ENCODE assay signal across 17 cellular contexts in genomic region chr10:6328708-6329423, GRCh38.
A peak's percentile ranks its signal among the peaks of the same experiment; 100 is the strongest.
DNase-seq lines count a peak whose midpoint lies in the region; ATAC-seq and TF ChIP-seq lines count a peak whose summit lies in the region.
"Had no signal": no experiment of that assay in that cellular context is flagged by ENCODE, and none has a peak within 500 bp of the region (broad histone marks: within the 10 kb centered on the region; RNA-seq: fewer than 3 reads in every experiment).

No MANE protein-coding gene starts in this region.

- H3K4me1 Mint-ChIP-seq in CD8-positive, alpha-beta T cell (ENCODE audit: low read depth), result no peaks in the 10 kb centered on the region
- no peaks in the 10 kb centered on the region for H3K4me1 Mint-ChIP-seq in glutamatergic neuron (ENCODE audit: low read depth, unreplicated experiment)
- peaks cover 4% of the 10 kb centered on the region for H3K4me1 Mint-ChIP-seq in activated naive CD8-positive, alpha-beta T cell treated with anti-CD3 and anti-CD28 coated beads for 36 hours
- H3K4me1 Mint-ChIP-seq: activated CD4-positive, alpha-beta memory T cell treated with anti-CD3 and anti-CD28 coated beads, Interleukin-2, amount 10 ng/mL, durations not matched to agents 7 days and 5 days; immature natural killer cell had no signal

- no peak overlapping the region for H3K9ac ChIP-seq in OCI-LY3 (ENCODE audit: low read length)
- peak overlapping the region in 2 of 3 donors; percentile 40 to 73 for H3K9ac ChIP-seq in skeletal muscle tissue (ENCODE audit: low read depth in 1 of 3, low read length in 3 of 3)

- in situ Hi-C loops in GM13977 (cut with MboI; ENCODE audit: low pct_unique_long_range_greater_than_20kb, low sequenced_read_pairs, unreplicated experiment), result no loop called here

- POLR2A ChIA-PET in CD8-positive, alpha-beta T cell (lab: Charles Lee), result interaction anchor here (0.6 to 1.5 kb wide), 2 partner anchors 16 to 20 kb away, joined by 3 to 6 read pairs; no protein-coding TSS in a partner anchor

- CTCF ChIA-PET in CD8-positive, alpha-beta T cell (lab: Charles Lee), result interaction anchor here (1.2 kb wide), 1 partner anchor 81 kb away, joined by 3 read pairs; no protein-coding TSS in a partner anchor

- H3K36me3 ChIP-seq in OCI-LY3 (replicated peaks; ENCODE audit: low read depth, low read length), result no peaks in the 10 kb centered on the region
- peaks cover 0 to 3% (median 0%) of the 10 kb centered on the region in 3 donors for H3K36me3 ChIP-seq in skeletal muscle tissue (ENCODE audit: control insufficient read depth in 3 of 3, insufficient read depth in 3 of 3, low read length in 3 of 3)
- no peaks in the 10 kb centered on the region for H3K36me3 ChIP-seq in CD8-positive, alpha-beta T cell (ENCODE audit: insufficient read depth, low read length)
- H3K36me3 ChIP-seq: vagina had no signal

- intact Hi-C loops in CD8-positive, alpha-beta T cell (cut with DNase I, micrococcal nuclease), result no loop called here

- H3K4me3 ChIP-seq in OCI-LY3 (ENCODE audit: low read length) (peak overlapping the region; percentile 47; the same call in 1 of the 2 replicates), skeletal muscle tissue (ENCODE audit: low read length in 3 of 3) (peak overlapping the region; percentile 50 to 60 (median 60))
- H3K4me3 ChIP-seq in CD8-positive, alpha-beta T cell (ENCODE audit: low read depth, low read length), result no peak overlapping the region
- H3K4me3 ChIP-seq: skin epidermis, vagina had no signal

- no peak for TF ChIP-seq CTCF in GM13977 (IDR thresholded peaks at IDR 0.05; ENCODE audit: extremely low read depth, insufficient read depth, missing control alignments)
- no peak for TF ChIP-seq CTCF in OCI-LY3 (IDR thresholded peaks at IDR 0.05; ENCODE audit: low read depth, low read length)
- no peak for TF ChIP-seq CTCF in CD8-positive, alpha-beta T cell (IDR thresholded peaks at IDR 0.05)
- no peak for TF ChIP-seq CTCF in glutamatergic neuron (IDR thresholded peaks at IDR 0.05; ENCODE audit: partially characterized antibody, unreplicated experiment)

- peak overlapping the region; percentile 52 for H3K27ac ChIP-seq in OCI-LY3 (ENCODE audit: low read length)
- H3K27ac ChIP-seq in layer of hippocampus (ENCODE audit: low read depth, low read length), result peak overlapping the region; percentile 58
- peak overlapping the region; percentile 76 for H3K27ac ChIP-seq in skeletal muscle tissue (ENCODE audit: low read depth, low read length)
- no peak overlapping the region for H3K27ac ChIP-seq in CD8-positive, alpha-beta T cell (ENCODE audit: low read depth, low read length)
- H3K27ac ChIP-seq: foreskin keratinocyte, vagina had no signal

- H3K27ac Mint-ChIP-seq in CD8-positive, alpha-beta T cell, result no peak overlapping the region
- H3K27ac Mint-ChIP-seq in glutamatergic neuron (ENCODE audit: unreplicated experiment), result no peak overlapping the region
- H3K27ac Mint-ChIP-seq in activated naive CD8-positive, alpha-beta T cell treated with anti-CD3 and anti-CD28 coated beads for 36 hours, result no peak overlapping the region
- H3K27ac Mint-ChIP-seq: activated CD4-positive, alpha-beta memory T cell treated with anti-CD3 and anti-CD28 coated beads, Interleukin-2, amount 10 ng/mL, durations not matched to agents 7 days and 5 days; activated T-cell treated with anti-CD3 and anti-CD28 coated beads, Interleukin-2, amount 50 U/mL, for 72 hours; immature natural killer cell; stimulated activated effector memory CD8-positive, alpha-beta T cell treated with anti-CD3 and anti-CD28 coated beads, Interleukin-12 subunit alpha, Interleukin-12 subunit beta, amount 100 ng/mL, for 72 hours had no signal

- no peaks in the 10 kb centered on the region for H3K36me3 Mint-ChIP-seq in CD8-positive, alpha-beta T cell
- H3K36me3 Mint-ChIP-seq in glutamatergic neuron (ENCODE audit: unreplicated experiment), result peaks cover 7% of the 10 kb centered on the region
- H3K36me3 Mint-ChIP-seq in activated naive CD8-positive, alpha-beta T cell treated with anti-CD3 and anti-CD28 coated beads for 36 hours, result peaks cover 13% of the 10 kb centered on the region

- H4K20me1 ChIP-seq in OCI-LY3 (ENCODE audit: insufficient read depth, low read length), result no peaks in the 10 kb centered on the region

- H3K4me2 ChIP-seq in OCI-LY3 (ENCODE audit: low read length), result peak overlapping the region; percentile 71

- H3K27me3 Mint-ChIP-seq in CD8-positive, alpha-beta T cell (ENCODE audit: low read depth), result no peaks in the 10 kb centered on the region
- no peaks in the 10 kb centered on the region for H3K27me3 Mint-ChIP-seq in glutamatergic neuron (ENCODE audit: unreplicated experiment)
- H3K27me3 Mint-ChIP-seq in activated naive CD8-positive, alpha-beta T cell treated with anti-CD3 and anti-CD28 coated beads for 36 hours, result no peaks in the 10 kb centered on the region
- H3K27me3 Mint-ChIP-seq: activated CD4-positive, alpha-beta memory T cell treated with anti-CD3 and anti-CD28 coated beads, Interleukin-2, amount 10 ng/mL, durations not matched to agents 7 days and 5 days had no signal

- no peak overlapping the region for H3K4me3 Mint-ChIP-seq in CD8-positive, alpha-beta T cell
- H3K4me3 Mint-ChIP-seq in glutamatergic neuron (ENCODE audit: unreplicated experiment), result no peak overlapping the region
- no peak overlapping the region for H3K4me3 Mint-ChIP-seq in activated naive CD8-positive, alpha-beta T cell treated with anti-CD3 and anti-CD28 coated beads for 36 hours
- H3K4me3 Mint-ChIP-seq: activated CD4-positive, alpha-beta memory T cell treated with anti-CD3 and anti-CD28 coated beads, Interleukin-2, amount 10 ng/mL, durations not matched to agents 7 days and 5 days; activated T-cell treated with anti-CD3 and anti-CD28 coated beads, Interleukin-2, amount 50 U/mL, for 72 hours; immature natural killer cell; stimulated activated effector memory CD8-positive, alpha-beta T cell treated with anti-CD3 and anti-CD28 coated beads, Interleukin-12 subunit alpha, Interleukin-12 subunit beta, amount 100 ng/mL, for 72 hours had no signal

- H3K4me1 ChIP-seq in OCI-LY3 (ENCODE audit: low read length) (peaks cover 17% of the 10 kb centered on the region), skeletal muscle tissue (ENCODE audit: control insufficient read depth in 3 of 3, insufficient read depth in 3 of 3, low read length in 3 of 3) (peaks cover 11 to 16% (median 12%) of the 10 kb centered on the region in 3 donors)
- no peaks in the 10 kb centered on the region for H3K4me1 ChIP-seq in CD8-positive, alpha-beta T cell (ENCODE audit: insufficient read depth, low read length)
- H3K4me1 ChIP-seq: foreskin keratinocyte, vagina had no signal

- H3K79me2 ChIP-seq in OCI-LY3 (ENCODE audit: low read length), result no peaks in the 10 kb centered on the region

- DNase-seq in GM13977 (ENCODE audit: low spot score) (peak; percentile 23), glutamatergic neuron (no peak)
- DNase-seq in CD8-positive, alpha-beta T cell, result no peak
- DNase-seq in activated naive CD8-positive, alpha-beta T cell treated with anti-CD3 and anti-CD28 coated beads for 36 hours, result no peak
- DNase-seq: activated CD4-positive, alpha-beta memory T cell treated with anti-CD3 and anti-CD28 coated beads, Interleukin-2, amount 10 ng/mL, durations not matched to agents 7 days and 5 days; activated T-cell treated with anti-CD3 and anti-CD28 coated beads, Interleukin-2, amount 50 U/mL, for 72 hours; foreskin keratinocyte; immature natural killer cell; NCI-H187 treated with DMSO at 0.1 percent for 48 hours; NCI-H510A treated with DMSO at 0.1 percent for 48 hours had no signal

- H3K9me3 Mint-ChIP-seq in CD8-positive, alpha-beta T cell, result peaks cover under 1% of the 10 kb centered on the region
- H3K9me3 Mint-ChIP-seq in glutamatergic neuron (ENCODE audit: unreplicated experiment), result no peaks in the 10 kb centered on the region
- peaks cover 7% of the 10 kb centered on the region for H3K9me3 Mint-ChIP-seq in activated naive CD8-positive, alpha-beta T cell treated with anti-CD3 and anti-CD28 coated beads for 36 hours
- H3K9me3 Mint-ChIP-seq: immature natural killer cell had no signal

- no peaks in the 10 kb centered on the region for H3K27me3 ChIP-seq in OCI-LY3 (ENCODE audit: low read depth, low read length)
- no peaks in the 10 kb centered on the region for H3K27me3 ChIP-seq in layer of hippocampus (ENCODE audit: control insufficient read depth, insufficient read depth, low read length)
- H3K27me3 ChIP-seq in skeletal muscle tissue (ENCODE audit: control insufficient read depth in 3 of 3, insufficient read depth in 3 of 3, low read length in 3 of 3), result no peaks in the 10 kb centered on the region
- H3K27me3 ChIP-seq in CD8-positive, alpha-beta T cell (ENCODE audit: insufficient read depth, low read length), result no peaks in the 10 kb centered on the region
- H3K27me3 ChIP-seq: foreskin keratinocyte, vagina had no signal

- no peaks in the 10 kb centered on the region for H3K9me3 ChIP-seq in OCI-LY3 (ENCODE audit: insufficient read depth, low read length)
- no peaks in the 10 kb centered on the region for H3K9me3 ChIP-seq in skeletal muscle tissue (ENCODE audit: control insufficient read depth in 3 of 3, low read length in 3 of 3)
- H3K9me3 ChIP-seq in CD8-positive, alpha-beta T cell (ENCODE audit: low read length), result no peaks in the 10 kb centered on the region
- H3K9me3 ChIP-seq: vagina had no signal

- H2AFZ ChIP-seq in OCI-LY3 (ENCODE audit: low read depth, low read length), result no peak overlapping the region

- no peak for ATAC-seq in HG03442 (IDR thresholded peaks at IDR 0.05; ENCODE audit: unreplicated experiment)
- no peak for ATAC-seq in CD8-positive, alpha-beta T cell
- ATAC-seq: activated T-cell treated with anti-CD3 and anti-CD28 coated beads, Interleukin-2, amount 50 U/mL, for 72 hours; foreskin keratinocyte; stimulated activated effector memory CD8-positive, alpha-beta T cell treated with anti-CD3 and anti-CD28 coated beads, Interleukin-12 subunit alpha, Interleukin-12 subunit beta, amount 100 ng/mL, for 72 hours had no signal
